ENCODE assay signal across 10 cellular contexts in genomic region chr10:73653701-73654100, GRCh38. TPM values are rescaled to one million over a fixed set of nuclear protein-coding genes. Genes with fewer than 3 reads are reported as not detected.
DNase-seq lines count a peak whose midpoint lies in the region; ATAC-seq, FAIRE-seq and TF ChIP-seq lines count a peak whose summit lies in the region.
"Had no signal": no experiment of that assay in that cellular context is flagged by ENCODE, and none has a peak within 500 bp of the region (broad histone marks: within the 10 kb centered on the region; RNA-seq: fewer than 3 reads in every experiment).

No MANE protein-coding gene starts in this region.

- CTCF ChIA-PET in A673 (lab: Charles Lee) (no interaction called here), OCI-LY7 (lab: Charles Lee; ENCODE audit: unreplicated experiment) (no interaction called here)

- H3K27ac ChIP-seq in A673 (ENCODE audit: low read depth, low read length, poor library complexity, severe bottlenecking) (no peak overlapping the region), OCI-LY7 (ENCODE audit: low read depth, low read length, poor library complexity, severe bottlenecking) (no peak overlapping the region)
- no peak overlapping the region for H3K27ac ChIP-seq in effector memory CD4-positive, alpha-beta T cell (ENCODE audit: insufficient read depth, low read length, poor library complexity, severe bottlenecking)

- DNase-seq in A673 (ENCODE audit: low spot score) (peak; percentile 43), GM20000 (ENCODE audit: low spot score) (peak; percentile 52), OCI-LY7 (ENCODE audit: low spot score) (peak; percentile 34), erythroblast (lab: John Stamatoyannopoulos, UW) (peak; percentile 67), RCC 7860 (ENCODE audit: low spot score) (no peak), sciatic nerve (ENCODE audit: low spot score) (no peak)
- no peak for DNase-seq in effector memory CD4-positive, alpha-beta T cell
- DNase-seq: COR-L47, T1000 had no signal

- H3K9me3 ChIP-seq in A673 (ENCODE audit: low read depth, low read length, poor library complexity, severe bottlenecking) (no peaks in the 10 kb centered on the region), OCI-LY7 (ENCODE audit: low read length) (no peaks in the 10 kb centered on the region)
- H3K9me3 ChIP-seq in effector memory CD4-positive, alpha-beta T cell (ENCODE audit: control insufficient read depth, low read length), result no peaks in the 10 kb centered on the region

- POLR2A ChIA-PET in A673 (lab: Charles Lee; ENCODE audit: low non-redundant PET), result no interaction called here
- POLR2A ChIA-PET in OCI-LY7 (lab: Charles Lee), result no interaction called here

- no peaks in the 10 kb centered on the region for H3K4me1 ChIP-seq in A673 (ENCODE audit: insufficient read depth, low read length, poor library complexity, severe bottlenecking)
- H3K4me1 ChIP-seq in OCI-LY7 (ENCODE audit: insufficient read depth, low read length, poor library complexity, severe bottlenecking), result no peaks in the 10 kb centered on the region
- no peaks in the 10 kb centered on the region for H3K4me1 ChIP-seq in effector memory CD4-positive, alpha-beta T cell (ENCODE audit: control insufficient read depth, insufficient read depth, low read length, poor library complexity, severe bottlenecking)

- no peak for FAIRE-seq in RCC 7860 (lab: Jason Lieb, UNC)

- H3K9me2 ChIP-seq in OCI-LY7 (ENCODE audit: insufficient read depth, low read length), result no peaks in the 10 kb centered on the region

- 0 out of 2 replicates have a peak, but pooled peaks have one; percentile 17 for TF ChIP-seq CTCF in A673 (conservative IDR thresholded peaks at IDR 0.05; ENCODE audit: low read depth, low read length)
- TF ChIP-seq CTCF in GM20000 (IDR thresholded peaks at IDR 0.05; ENCODE audit: extremely low read depth, missing control alignments), result peak; percentile 44
- TF ChIP-seq CTCF in OCI-LY7 (conservative IDR thresholded peaks at IDR 0.05; ENCODE audit: low read length), result peak; percentile 48

- intact Hi-C loops in A673 (cut with micrococcal nuclease; ENCODE audit: unreplicated experiment), result no loop called here
- intact Hi-C loops in OCI-LY7 (cut with micrococcal nuclease; ENCODE audit: unreplicated experiment), result no loop called here
- intact Hi-C loops in sciatic nerve (cut with DNase I), result no loop called here

- no peak for TF ChIP-seq POLR2A in erythroblast (IDR thresholded peaks at IDR 0.05; ENCODE audit: low read length)

- no peak overlapping the region for H3K4me2 ChIP-seq in OCI-LY7 (ENCODE audit: low read length)

- ATAC-seq in GM18868 (IDR thresholded peaks at IDR 0.05; ENCODE audit: unreplicated experiment), result no peak
- ATAC-seq in sciatic nerve, result no peak

- no peaks in the 10 kb centered on the region for H3K79me2 ChIP-seq in OCI-LY7 (ENCODE audit: insufficient read depth, low read depth, low read length)

- no peak overlapping the region for H2AFZ ChIP-seq in OCI-LY7 (ENCODE audit: low read length)

- BruUV-seq in A673 (replicated peaks; lab: Mats Ljungman, UMichigan), result no TSS peak
- no TSS peak for BruUV-seq in OCI-LY7 (replicated peaks; lab: Mats Ljungman, UMichigan)

- no peaks in the 10 kb centered on the region for H4K20me1 ChIP-seq in OCI-LY7 (ENCODE audit: insufficient read depth, low read length)

- H3K4me3 ChIP-seq in A673 (ENCODE audit: low read depth, low read length, poor library complexity, severe bottlenecking), result no peak overlapping the region
- no peak overlapping the region for H3K4me3 ChIP-seq in OCI-LY7 (ENCODE audit: low read depth, low read length, poor library complexity, severe bottlenecking)
- H3K4me3 ChIP-seq in effector memory CD4-positive, alpha-beta T cell (ENCODE audit: insufficient read depth, low read depth, low read length, poor library complexity, severe bottlenecking), result no peak overlapping the region

- no peaks in the 10 kb centered on the region for H3K27me3 ChIP-seq in A673 (replicated peaks; ENCODE audit: insufficient read depth, low read depth, low read length, poor library complexity)
- H3K27me3 ChIP-seq in effector memory CD4-positive, alpha-beta T cell (replicated peaks; ENCODE audit: control insufficient read depth, insufficient read depth, low read length, poor library complexity, severe bottlenecking), result no peaks in the 10 kb centered on the region

- H3K36me3 ChIP-seq in A673 (ENCODE audit: insufficient read depth, low read length, poor library complexity, severe bottlenecking) (no peaks in the 10 kb centered on the region), OCI-LY7 (ENCODE audit: insufficient read depth, low read length) (no peaks in the 10 kb centered on the region)
- no peaks in the 10 kb centered on the region for H3K36me3 ChIP-seq in effector memory CD4-positive, alpha-beta T cell (ENCODE audit: control insufficient read depth, insufficient read depth, low read length)

RNA-seq across cellular contexts. Expression of gene SYNPO2L, which starts 2.1 kb away (rescaled TPM):
- total RNA-seq in A673 (2021), result 0.06 TPM in 1 of 2 replicates, not detected in the other
- total RNA-seq in OCI-LY7 (2014; rRNA removed; shearing (Covaris generic)), result not detected in 2 replicates
- total RNA-seq in OCI-LY7 (2022), result not detected in 2 replicates
- total RNA-seq in sciatic nerve, result not detected

RNA-seq across cellular contexts. Expression of gene MYOZ1, which starts 12.4 kb away (rescaled TPM):
- total RNA-seq in A673 (2021) (0.19 TPM in 1 of 2 replicates, not detected in the other), OCI-LY7 (2022) (not detected in 2 replicates), sciatic nerve (1.1 TPM)
- not detected in 2 replicates for total RNA-seq in OCI-LY7 (2014; rRNA removed; shearing (Covaris generic))

RNA-seq across cellular contexts. Expression of gene AGAP5, which starts 44.2 kb away (rescaled TPM):
- total RNA-seq in A673 (2021) (5.7 and 6.4 TPM in 2 replicates), OCI-LY7 (2022) (9.9 and 10.7 TPM in 2 replicates), sciatic nerve (14.4 TPM)
- 4.6 and 7.2 TPM in 2 replicates for total RNA-seq in OCI-LY7 (2014; rRNA removed; shearing (Covaris generic))

Comparison
In these comparisons a context has a peak if more than half of its experiments do, and no peak if none do; other contexts are left out.
1. DNase-seq: peak in A673 (single experiment), GM20000 (single experiment), OCI-LY7 (single experiment) and erythroblast (2 of 2); none in effector memory CD4-positive, alpha-beta T cell (0 of 3), RCC 7860 (single experiment) and sciatic nerve (single experiment).
2. Peak in every context shown above with its lines, with median percentiles within 50 percentile points of each other: CTCF ChIP-seq.